In genomic region chr4:181204109-181204508, GRCh38 we compare ENCODE assay signal across 17 cellular contexts.
A peak's percentile ranks its signal among the peaks of the same experiment; 100 is the strongest.
DNase-seq lines count a peak whose midpoint lies in the region; ATAC-seq and TF ChIP-seq lines count a peak whose summit lies in the region.
"Had no signal": no experiment of that assay in that cellular context is flagged by ENCODE, and none has a peak within 500 bp of the region (broad histone marks: within the 10 kb centered on the region; RNA-seq: fewer than 3 reads in every experiment).

No MANE protein-coding gene starts in this region.

- no peak for TF ChIP-seq CTCF in Calu3 (IDR thresholded peaks at IDR 0.05; ENCODE audit: unreplicated experiment)
- no peak for TF ChIP-seq CTCF in RWPE2 (IDR thresholded peaks at IDR 0.05; ENCODE audit: poor library complexity, severe bottlenecking)
- no peak for TF ChIP-seq CTCF in epithelial cell of esophagus (IDR thresholded peaks at IDR 0.05; ENCODE audit: insufficient read depth, low read depth, low read length, missing control alignments)
- TF ChIP-seq CTCF in type B pancreatic cell (conservative IDR thresholded peaks at IDR 0.05) = no peak

- ATAC-seq in RWPE2 (ENCODE audit: low read depth) = 0 out of 3 replicates have a peak, but pooled peaks have one; percentile 31
- no peak for ATAC-seq in HG03457 (IDR thresholded peaks at IDR 0.05; ENCODE audit: unreplicated experiment)
- no peak for ATAC-seq in GM18520 (IDR thresholded peaks at IDR 0.05; ENCODE audit: unreplicated experiment)
- ATAC-seq: CD8-positive, alpha-beta T cell; GM12878; GM23338 had no signal

- H3K4me3 Mint-ChIP-seq in Calu3 (ENCODE audit: low read depth, unreplicated experiment) (no peak overlapping the region), type B pancreatic cell (no peak overlapping the region)
- no peak overlapping the region for H3K4me3 Mint-ChIP-seq in activated CD4-positive, alpha-beta memory T cell treated with anti-CD3 and anti-CD28 coated beads, Interleukin-2, amount 10 ng/mL, durations not matched to agents 7 days and 5 days
- H3K4me3 Mint-ChIP-seq: B cell; CD8-positive, alpha-beta T cell; GM23338 had no signal

- BruUV-seq in Calu3 (replicated peaks; lab: Mats Ljungman, UMichigan) = no TSS peak

- no peaks in the 10 kb centered on the region for H3K27me3 Mint-ChIP-seq in Calu3 (ENCODE audit: unreplicated experiment)
- no peaks in the 10 kb centered on the region for H3K27me3 Mint-ChIP-seq in type B pancreatic cell
- H3K27me3 Mint-ChIP-seq in activated CD4-positive, alpha-beta memory T cell treated with anti-CD3 and anti-CD28 coated beads, Interleukin-2, amount 10 ng/mL, durations not matched to agents 7 days and 5 days = no peaks in the 10 kb centered on the region
- H3K27me3 Mint-ChIP-seq: B cell had no signal

- H3K27ac Mint-ChIP-seq in Calu3 (ENCODE audit: unreplicated experiment) (no peak overlapping the region), type B pancreatic cell (peak overlapping the region; percentile 77)
- no peak overlapping the region for H3K27ac Mint-ChIP-seq in activated CD4-positive, alpha-beta memory T cell treated with anti-CD3 and anti-CD28 coated beads, Interleukin-2, amount 10 ng/mL, durations not matched to agents 7 days and 5 days
- H3K27ac Mint-ChIP-seq: B cell; CD8-positive, alpha-beta T cell; GM23338 had no signal

- H3K27ac ChIP-seq in RWPE2 (ENCODE audit: poor library complexity, severe bottlenecking) = no peak overlapping the region
- H3K27ac ChIP-seq: BLaER1 treated with 17β-estradiol and CSF1 and Interleukin-3, amounts not matched to agents 10 nM and 100 nM had no signal

- H3K27me3 ChIP-seq in RWPE2 (ENCODE audit: insufficient read depth, poor library complexity, severe bottlenecking) = no peaks in the 10 kb centered on the region
- H3K27me3 ChIP-seq: BLaER1 treated with 17β-estradiol and CSF1 and Interleukin-3, amounts not matched to agents 10 nM and 100 nM had no signal

- peaks cover 6% of the 10 kb centered on the region for H3K9me3 Mint-ChIP-seq in Calu3 (ENCODE audit: low read depth, unreplicated experiment)
- no peaks in the 10 kb centered on the region for H3K9me3 Mint-ChIP-seq in type B pancreatic cell
- H3K9me3 Mint-ChIP-seq in activated CD4-positive, alpha-beta memory T cell treated with anti-CD3 and anti-CD28 coated beads, Interleukin-2, amount 10 ng/mL, durations not matched to agents 7 days and 5 days = peaks cover 2% of the 10 kb centered on the region
- H3K9me3 Mint-ChIP-seq: GM23338 had no signal

- CTCF ChIA-PET in Calu3 (lab: Charles Lee) = no interaction called here
- CTCF ChIA-PET in activated CD4-positive, alpha-beta memory T cell treated with anti-CD3 and anti-CD28 coated beads, Interleukin-2, amount 10 ng/mL, durations not matched to agents 7 days and 5 days (lab: Charles Lee) = no interaction called here

- H3K4me1 Mint-ChIP-seq in Calu3 (ENCODE audit: low read depth, unreplicated experiment) (no peaks in the 10 kb centered on the region), type B pancreatic cell (ENCODE audit: unreplicated experiment) (peaks cover 3% of the 10 kb centered on the region)
- H3K4me1 Mint-ChIP-seq in activated CD4-positive, alpha-beta memory T cell treated with anti-CD3 and anti-CD28 coated beads, Interleukin-2, amount 10 ng/mL, durations not matched to agents 7 days and 5 days = no peaks in the 10 kb centered on the region
- H3K4me1 Mint-ChIP-seq: B cell, GM23338 had no signal

- intact Hi-C loops in Calu3 (cut with micrococcal nuclease; ENCODE audit: unreplicated experiment) = no loop called here

- H3K4me3 ChIP-seq in RWPE2 (ENCODE audit: severe bottlenecking) (no peak overlapping the region), epithelial cell of esophagus (ENCODE audit: low read length) (no peak overlapping the region)
- H3K4me3 ChIP-seq: BLaER1 treated with 17β-estradiol and CSF1 and Interleukin-3, amounts not matched to agents 10 nM and 100 nM; GM12878; GM23338 had no signal

- no peaks in the 10 kb centered on the region for H3K36me3 ChIP-seq in RWPE2 (ENCODE audit: low read depth)
- H3K36me3 ChIP-seq: BLaER1 treated with 17β-estradiol and CSF1 and Interleukin-3, amounts not matched to agents 10 nM and 100 nM had no signal

- POLR2A ChIA-PET in activated CD4-positive, alpha-beta memory T cell treated with anti-CD3 and anti-CD28 coated beads, Interleukin-2, amount 10 ng/mL, durations not matched to agents 7 days and 5 days (lab: Charles Lee) = no interaction called here

- H3K9me3 ChIP-seq in RWPE2 (ENCODE audit: severe bottlenecking) = no peaks in the 10 kb centered on the region
- H3K9me3 ChIP-seq: BLaER1 treated with 17β-estradiol and CSF1 and Interleukin-3, amounts not matched to agents 10 nM and 100 nM had no signal

- peaks cover 3% of the 10 kb centered on the region for H3K4me1 ChIP-seq in RWPE2 (ENCODE audit: insufficient read depth, poor library complexity, severe bottlenecking)

- no peaks in the 10 kb centered on the region for H3K36me3 Mint-ChIP-seq in Calu3 (ENCODE audit: insufficient read depth, unreplicated experiment)
- no peaks in the 10 kb centered on the region for H3K36me3 Mint-ChIP-seq in type B pancreatic cell
- H3K36me3 Mint-ChIP-seq in activated CD4-positive, alpha-beta memory T cell treated with anti-CD3 and anti-CD28 coated beads, Interleukin-2, amount 10 ng/mL, durations not matched to agents 7 days and 5 days (ENCODE audit: low read depth) = no peaks in the 10 kb centered on the region
- H3K36me3 Mint-ChIP-seq: CD8-positive, alpha-beta T cell had no signal

- peak; percentile 3 for DNase-seq in Calu3
- no peak for DNase-seq in RWPE2 (ENCODE audit: low spot score)
- peak; percentile 71 for DNase-seq in epithelial cell of esophagus (ENCODE audit: low read depth)
- DNase-seq in type B pancreatic cell (ENCODE audit: extremely low spot score, unreplicated experiment) = no peak
- no peak for DNase-seq in activated CD4-positive, alpha-beta memory T cell treated with anti-CD3 and anti-CD28 coated beads, Interleukin-2, amount 10 ng/mL, durations not matched to agents 7 days and 5 days
- DNase-seq: CD8-positive, alpha-beta T cell; DMS 273 treated with DMSO at 0.1 percent for 48 hours; DMS53; DND-41; EL; HCEC 1CT had no signal

Comparison
In these comparisons a context has a peak if more than half of its experiments do, and no peak if none do; other contexts are left out.
1. DNase-seq: peak in Calu3 (single experiment) and epithelial cell of esophagus (single experiment); none in RWPE2 (single experiment), type B pancreatic cell (single experiment) and activated CD4-positive, alpha-beta memory T cell treated with anti-CD3 and anti-CD28 coated beads, Interleukin-2, amount 10 ng/mL, durations not matched to agents 7 days and 5 days (single experiment).